8 cellular contexts compared by ENCODE assay signal in the genomic region with DNA sequence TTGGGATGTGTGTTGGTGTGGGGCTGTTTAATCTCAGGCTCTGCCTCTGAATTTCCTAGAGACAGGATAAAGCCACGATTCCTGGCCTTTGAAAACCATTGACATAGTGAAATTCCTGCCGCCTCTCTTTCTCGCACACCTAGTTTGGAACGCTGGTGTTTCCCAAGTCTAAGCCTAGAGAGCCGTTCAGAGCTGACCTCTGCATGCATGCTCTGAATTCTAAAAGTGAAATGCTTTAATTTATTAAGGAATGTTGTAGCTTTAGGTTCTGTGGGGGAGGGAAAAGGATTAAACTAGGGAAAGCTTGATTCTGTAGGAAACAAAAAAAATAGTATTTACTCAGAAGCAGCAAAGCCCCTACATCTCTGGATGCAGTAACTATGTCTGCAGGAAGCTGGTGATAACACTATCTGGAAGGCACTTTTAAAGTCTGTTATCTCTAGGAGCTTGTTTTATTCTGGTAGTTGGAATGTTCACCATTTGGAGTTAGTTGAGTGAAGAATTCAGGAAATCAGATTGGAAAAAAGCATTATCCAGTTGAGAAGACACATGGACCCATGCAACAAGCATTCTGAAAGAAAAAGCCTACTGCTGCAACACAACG.
DNase-seq lines count a peak whose midpoint lies in the region; TF ChIP-seq lines count a peak whose summit lies in the region.

No MANE protein-coding gene starts in this region.

- peaks cover 29% of the 10 kb centered on the region for H3K4me1 Mint-ChIP-seq in nephron

- peak overlapping the region; percentile 87 to 89 (median 88) for H3K27ac Mint-ChIP-seq in nephron

- peaks cover 65% of the 10 kb centered on the region for H3K4me1 ChIP-seq in BLaER1

- TF ChIP-seq CTCF in choroid plexus epithelial cell (conservative IDR thresholded peaks at IDR 0.05; ENCODE audit: low read depth, low read length) (no peak), nephron (IDR thresholded peaks at IDR 0.05; ENCODE audit: unreplicated experiment in 3 of 3) (no peak), GM10266 (IDR thresholded peaks at IDR 0.05; ENCODE audit: control insufficient read depth, insufficient read depth, low read depth, missing control alignments) (no peak)

- H3K9me3 Mint-ChIP-seq in nephron = no peaks in the 10 kb centered on the region

- H3K36me3 ChIP-seq in BLaER1 = peaks cover 96% of the 10 kb centered on the region

- no peak overlapping the region for H3K9ac ChIP-seq in BLaER1

- no peak overlapping the region for H3K4me3 ChIP-seq in BLaER1
- peak overlapping the region; percentile 28 for H3K4me3 ChIP-seq in choroid plexus epithelial cell (ENCODE audit: low read depth, low read length)

- H3K27ac ChIP-seq in BLaER1 = no peak overlapping the region

- peaks cover 100% of the 10 kb centered on the region for H4K20me1 ChIP-seq in BLaER1

- peak; percentile 10 for DNase-seq in OCI-M2 (lab: John Stamatoyannopoulos, UW; ENCODE audit: unreplicated experiment)
- DNase-seq in choroid plexus epithelial cell (ENCODE audit: low read depth) = peak; percentile 40
- DNase-seq in NCI-H1930 (lab: John Stamatoyannopoulos, UW) = no peak
- no peak for DNase-seq in SHP77 (lab: John Stamatoyannopoulos, UW)
- DNase-seq in GM10266 (ENCODE audit: extremely low spot score) = no peak
- no peak for DNase-seq in NCI-H2171 (lab: John Stamatoyannopoulos, UW)

- H3K9me3 ChIP-seq in BLaER1 = no peaks in the 10 kb centered on the region

- peaks cover 5% of the 10 kb centered on the region for H3K27me3 Mint-ChIP-seq in nephron (ENCODE audit: low read depth)

- H3K27me3 ChIP-seq in BLaER1 = no peaks in the 10 kb centered on the region

- H3K4me2 ChIP-seq in BLaER1 = peak overlapping the region; percentile 29

- H3K36me3 Mint-ChIP-seq in nephron (ENCODE audit: low read depth) = peaks cover 6% of the 10 kb centered on the region

- H3K4me3 Mint-ChIP-seq in nephron = no peak overlapping the region

Comparison
In these comparisons a context has a peak if more than half of its experiments do, and no peak if none do; other contexts are left out.
1. DNase-seq: peak in OCI-M2 (single experiment) and choroid plexus epithelial cell (single experiment); none in NCI-H1930 (0 of 2), SHP77 (0 of 2), GM10266 (single experiment) and NCI-H2171 (single experiment).